In the genomic region with DNA sequence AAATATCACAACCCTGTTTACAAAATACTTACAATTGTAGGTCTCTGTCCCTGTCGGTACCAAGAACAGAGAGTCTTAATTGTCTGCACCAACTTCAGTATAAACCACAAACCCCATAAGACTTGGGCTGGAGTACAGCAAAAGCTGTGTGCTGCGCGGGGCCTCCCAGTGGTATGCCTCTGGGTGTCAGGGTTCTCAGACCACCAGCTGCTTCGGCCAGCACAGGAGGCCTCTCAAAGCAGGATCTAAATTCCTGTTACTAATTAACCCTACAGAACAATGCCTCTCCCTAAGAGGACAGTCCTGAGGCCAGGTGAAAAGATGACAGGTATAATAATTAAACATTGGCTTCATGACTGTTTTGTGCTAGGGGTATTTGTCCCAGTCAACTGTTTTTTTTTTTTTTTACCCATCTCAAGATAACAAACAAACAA, we compare ENCODE assay signal across 1 cellular context.
A peak's percentile ranks its signal among the peaks of the same experiment; 100 is the strongest.
TF ChIP-seq lines count a peak whose summit lies in the region.

No MANE protein-coding gene starts in this region.

TF ChIP-seq in HepG2, 621 proteins besides CTCF, POLR2A, EP300 and RAD21 (continued from another document and continues in another):
- TF ChIP-seq ZBTB3 (CRISPR knock-in tag; IDR thresholded peaks at IDR 0.05; ENCODE audit: borderline replicate concordance, low read depth): no peak
- TF ChIP-seq ZKSCAN8 (CRISPR knock-in tag; IDR thresholded peaks at IDR 0.05; ENCODE audit: borderline replicate concordance): no peak
- no peak for TF ChIP-seq MED13 (CRISPR knock-in tag; IDR thresholded peaks at IDR 0.05)
- TF ChIP-seq, protein P1, sequence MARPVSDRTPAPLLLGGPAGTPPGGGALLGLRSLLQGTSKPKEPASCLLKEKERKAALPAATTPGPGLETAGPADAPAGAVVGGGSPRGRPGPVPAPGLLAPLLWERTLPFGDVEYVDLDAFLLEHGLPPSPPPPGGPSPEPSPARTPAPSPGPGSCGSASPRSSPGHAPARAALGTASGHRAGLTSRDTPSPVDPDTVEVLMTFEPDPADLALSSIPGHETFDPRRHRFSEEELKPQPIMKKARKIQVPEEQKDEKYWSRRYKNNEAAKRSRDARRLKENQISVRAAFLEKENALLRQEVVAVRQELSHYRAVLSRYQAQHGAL (CRISPR knock-in tag; IDR thresholded peaks at IDR 0.05; ENCODE audit: not compliant biosample characterization): no peak
- TF ChIP-seq, protein P2, sequence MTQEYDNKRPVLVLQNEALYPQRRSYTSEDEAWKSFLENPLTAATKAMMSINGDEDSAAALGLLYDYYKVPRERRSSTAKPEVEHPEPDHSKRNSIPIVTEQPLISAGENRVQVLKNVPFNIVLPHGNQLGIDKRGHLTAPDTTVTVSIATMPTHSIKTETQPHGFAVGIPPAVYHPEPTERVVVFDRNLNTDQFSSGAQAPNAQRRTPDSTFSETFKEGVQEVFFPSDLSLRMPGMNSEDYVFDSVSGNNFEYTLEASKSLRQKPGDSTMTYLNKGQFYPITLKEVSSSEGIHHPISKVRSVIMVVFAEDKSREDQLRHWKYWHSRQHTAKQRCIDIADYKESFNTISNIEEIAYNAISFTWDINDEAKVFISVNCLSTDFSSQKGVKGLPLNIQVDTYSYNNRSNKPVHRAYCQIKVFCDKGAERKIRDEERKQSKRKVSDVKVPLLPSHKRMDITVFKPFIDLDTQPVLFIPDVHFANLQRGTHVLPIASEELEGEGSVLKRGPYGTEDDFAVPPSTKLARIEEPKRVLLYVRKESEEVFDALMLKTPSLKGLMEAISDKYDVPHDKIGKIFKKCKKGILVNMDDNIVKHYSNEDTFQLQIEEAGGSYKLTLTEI (CRISPR knock-in tag; conservative IDR thresholded peaks at IDR 0.05): no peak
- TF ChIP-seq, protein P3, sequence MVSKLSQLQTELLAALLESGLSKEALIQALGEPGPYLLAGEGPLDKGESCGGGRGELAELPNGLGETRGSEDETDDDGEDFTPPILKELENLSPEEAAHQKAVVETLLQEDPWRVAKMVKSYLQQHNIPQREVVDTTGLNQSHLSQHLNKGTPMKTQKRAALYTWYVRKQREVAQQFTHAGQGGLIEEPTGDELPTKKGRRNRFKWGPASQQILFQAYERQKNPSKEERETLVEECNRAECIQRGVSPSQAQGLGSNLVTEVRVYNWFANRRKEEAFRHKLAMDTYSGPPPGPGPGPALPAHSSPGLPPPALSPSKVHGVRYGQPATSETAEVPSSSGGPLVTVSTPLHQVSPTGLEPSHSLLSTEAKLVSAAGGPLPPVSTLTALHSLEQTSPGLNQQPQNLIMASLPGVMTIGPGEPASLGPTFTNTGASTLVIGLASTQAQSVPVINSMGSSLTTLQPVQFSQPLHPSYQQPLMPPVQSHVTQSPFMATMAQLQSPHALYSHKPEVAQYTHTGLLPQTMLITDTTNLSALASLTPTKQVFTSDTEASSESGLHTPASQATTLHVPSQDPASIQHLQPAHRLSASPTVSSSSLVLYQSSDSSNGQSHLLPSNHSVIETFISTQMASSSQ (IDR thresholded peaks at IDR 0.05; ENCODE audit: low read depth): peak; percentile 95
- TF ChIP-seq, protein P3 (CRISPR knock-in tag; IDR thresholded peaks at IDR 0.05; ENCODE audit: borderline replicate concordance): peak; percentile 97
- no peak for TF ChIP-seq RFX3 (CRISPR knock-in tag; IDR thresholded peaks at IDR 0.05)
- no peak for TF ChIP-seq ELF1 (CRISPR knock-in tag; IDR thresholded peaks at IDR 0.05)
- TF ChIP-seq, protein P4, sequence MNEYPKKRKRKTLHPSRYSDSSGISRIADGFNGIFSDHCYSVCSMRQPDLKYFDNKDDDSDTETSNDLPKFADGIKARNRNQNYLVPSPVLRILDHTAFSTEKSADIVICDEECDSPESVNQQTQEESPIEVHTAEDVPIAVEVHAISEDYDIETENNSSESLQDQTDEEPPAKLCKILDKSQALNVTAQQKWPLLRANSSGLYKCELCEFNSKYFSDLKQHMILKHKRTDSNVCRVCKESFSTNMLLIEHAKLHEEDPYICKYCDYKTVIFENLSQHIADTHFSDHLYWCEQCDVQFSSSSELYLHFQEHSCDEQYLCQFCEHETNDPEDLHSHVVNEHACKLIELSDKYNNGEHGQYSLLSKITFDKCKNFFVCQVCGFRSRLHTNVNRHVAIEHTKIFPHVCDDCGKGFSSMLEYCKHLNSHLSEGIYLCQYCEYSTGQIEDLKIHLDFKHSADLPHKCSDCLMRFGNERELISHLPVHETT (CRISPR knock-in tag; conservative IDR thresholded peaks at IDR 0.05): no peak
- TF ChIP-seq ZFP62 (CRISPR knock-in tag; IDR thresholded peaks at IDR 0.05): no peak
- no peak for TF ChIP-seq NFRKB (IDR thresholded peaks at IDR 0.05)
- TF ChIP-seq SP4 (CRISPR knock-in tag; IDR thresholded peaks at IDR 0.05): no peak
- TF ChIP-seq NCOA2 (CRISPR knock-in tag; IDR thresholded peaks at IDR 0.05): peak; percentile 43; the same call in 1 of the 2 replicates
- peak; percentile 70 for TF ChIP-seq ZMYM4 (CRISPR knock-in tag; IDR thresholded peaks at IDR 0.05)
- no peak for TF ChIP-seq ZNF674 (CRISPR knock-in tag; IDR thresholded peaks at IDR 0.05; ENCODE audit: low read depth)
- no peak for TF ChIP-seq RBM39 (IDR thresholded peaks at IDR 0.05; ENCODE audit: low read depth, low read length, poor library complexity, severe bottlenecking)
- peak; percentile 66; the same call in 1 of the 2 replicates for TF ChIP-seq ZNF292 (CRISPR knock-in tag; IDR thresholded peaks at IDR 0.05; ENCODE audit: borderline replicate concordance, low read depth)
- TF ChIP-seq, protein P5, sequence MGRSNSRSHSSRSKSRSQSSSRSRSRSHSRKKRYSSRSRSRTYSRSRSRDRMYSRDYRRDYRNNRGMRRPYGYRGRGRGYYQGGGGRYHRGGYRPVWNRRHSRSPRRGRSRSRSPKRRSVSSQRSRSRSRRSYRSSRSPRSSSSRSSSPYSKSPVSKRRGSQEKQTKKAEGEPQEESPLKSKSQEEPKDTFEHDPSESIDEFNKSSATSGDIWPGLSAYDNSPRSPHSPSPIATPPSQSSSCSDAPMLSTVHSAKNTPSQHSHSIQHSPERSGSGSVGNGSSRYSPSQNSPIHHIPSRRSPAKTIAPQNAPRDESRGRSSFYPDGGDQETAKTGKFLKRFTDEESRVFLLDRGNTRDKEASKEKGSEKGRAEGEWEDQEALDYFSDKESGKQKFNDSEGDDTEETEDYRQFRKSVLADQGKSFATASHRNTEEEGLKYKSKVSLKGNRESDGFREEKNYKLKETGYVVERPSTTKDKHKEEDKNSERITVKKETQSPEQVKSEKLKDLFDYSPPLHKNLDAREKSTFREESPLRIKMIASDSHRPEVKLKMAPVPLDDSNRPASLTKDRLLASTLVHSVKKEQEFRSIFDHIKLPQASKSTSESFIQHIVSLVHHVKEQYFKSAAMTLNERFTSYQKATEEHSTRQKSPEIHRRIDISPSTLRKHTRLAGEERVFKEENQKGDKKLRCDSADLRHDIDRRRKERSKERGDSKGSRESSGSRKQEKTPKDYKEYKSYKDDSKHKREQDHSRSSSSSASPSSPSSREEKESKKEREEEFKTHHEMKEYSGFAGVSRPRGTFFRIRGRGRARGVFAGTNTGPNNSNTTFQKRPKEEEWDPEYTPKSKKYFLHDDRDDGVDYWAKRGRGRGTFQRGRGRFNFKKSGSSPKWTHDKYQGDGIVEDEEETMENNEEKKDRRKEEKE (IDR thresholded peaks at IDR 0.05): no peak
- no peak for TF ChIP-seq THAP11 (CRISPR knock-in tag; IDR thresholded peaks at IDR 0.05)
- TF ChIP-seq ZNF572 (CRISPR knock-in tag; IDR thresholded peaks at IDR 0.05): no peak
- no peak for TF ChIP-seq ZFAT (CRISPR knock-in tag; conservative IDR thresholded peaks at IDR 0.05)
- peak; percentile 12; the same call in 1 of the 2 replicates for TF ChIP-seq HMG20A (CRISPR knock-in tag; IDR thresholded peaks at IDR 0.05; ENCODE audit: borderline replicate concordance)
- no peak for TF ChIP-seq ZNF460 (CRISPR knock-in tag; IDR thresholded peaks at IDR 0.05; ENCODE audit: borderline replicate concordance)
- TF ChIP-seq NFKBIZ (CRISPR knock-in tag; IDR thresholded peaks at IDR 0.05): no peak
- TF ChIP-seq, protein P6, sequence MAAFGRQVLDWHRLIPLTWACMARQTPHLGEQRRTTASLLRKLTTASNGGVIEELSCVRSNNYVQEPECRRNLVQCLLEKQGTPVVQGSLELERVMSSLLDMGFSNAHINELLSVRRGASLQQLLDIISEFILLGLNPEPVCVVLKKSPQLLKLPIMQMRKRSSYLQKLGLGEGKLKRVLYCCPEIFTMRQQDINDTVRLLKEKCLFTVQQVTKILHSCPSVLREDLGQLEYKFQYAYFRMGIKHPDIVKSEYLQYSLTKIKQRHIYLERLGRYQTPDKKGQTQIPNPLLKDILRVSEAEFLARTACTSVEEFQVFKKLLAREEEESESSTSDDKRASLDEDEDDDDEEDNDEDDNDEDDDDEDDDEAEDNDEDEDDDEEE (CRISPR knock-in tag; IDR thresholded peaks at IDR 0.05): no peak
- TF ChIP-seq, protein P7, sequence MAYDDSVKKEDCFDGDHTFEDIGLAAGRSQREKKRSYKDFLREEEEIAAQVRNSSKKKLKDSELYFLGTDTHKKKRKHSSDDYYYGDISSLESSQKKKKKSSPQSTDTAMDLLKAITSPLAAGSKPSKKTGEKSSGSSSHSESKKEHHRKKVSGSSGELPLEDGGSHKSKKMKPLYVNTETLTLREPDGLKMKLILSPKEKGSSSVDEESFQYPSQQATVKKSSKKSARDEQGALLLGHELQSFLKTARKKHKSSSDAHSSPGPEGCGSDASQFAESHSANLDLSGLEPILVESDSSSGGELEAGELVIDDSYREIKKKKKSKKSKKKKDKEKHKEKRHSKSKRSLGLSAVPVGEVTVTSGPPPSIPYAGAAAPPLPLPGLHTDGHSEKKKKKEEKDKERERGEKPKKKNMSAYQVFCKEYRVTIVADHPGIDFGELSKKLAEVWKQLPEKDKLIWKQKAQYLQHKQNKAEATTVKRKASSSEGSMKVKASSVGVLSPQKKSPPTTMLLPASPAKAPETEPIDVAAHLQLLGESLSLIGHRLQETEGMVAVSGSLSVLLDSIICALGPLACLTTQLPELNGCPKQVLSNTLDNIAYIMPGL (CRISPR knock-in tag; IDR thresholded peaks at IDR 0.05; ENCODE audit: borderline replicate concordance in 1 of 2, low read depth in 1 of 2): no peak
- no peak for TF ChIP-seq SKI (IDR thresholded peaks at IDR 0.05; ENCODE audit: partially characterized antibody)
- TF ChIP-seq, protein P8, sequence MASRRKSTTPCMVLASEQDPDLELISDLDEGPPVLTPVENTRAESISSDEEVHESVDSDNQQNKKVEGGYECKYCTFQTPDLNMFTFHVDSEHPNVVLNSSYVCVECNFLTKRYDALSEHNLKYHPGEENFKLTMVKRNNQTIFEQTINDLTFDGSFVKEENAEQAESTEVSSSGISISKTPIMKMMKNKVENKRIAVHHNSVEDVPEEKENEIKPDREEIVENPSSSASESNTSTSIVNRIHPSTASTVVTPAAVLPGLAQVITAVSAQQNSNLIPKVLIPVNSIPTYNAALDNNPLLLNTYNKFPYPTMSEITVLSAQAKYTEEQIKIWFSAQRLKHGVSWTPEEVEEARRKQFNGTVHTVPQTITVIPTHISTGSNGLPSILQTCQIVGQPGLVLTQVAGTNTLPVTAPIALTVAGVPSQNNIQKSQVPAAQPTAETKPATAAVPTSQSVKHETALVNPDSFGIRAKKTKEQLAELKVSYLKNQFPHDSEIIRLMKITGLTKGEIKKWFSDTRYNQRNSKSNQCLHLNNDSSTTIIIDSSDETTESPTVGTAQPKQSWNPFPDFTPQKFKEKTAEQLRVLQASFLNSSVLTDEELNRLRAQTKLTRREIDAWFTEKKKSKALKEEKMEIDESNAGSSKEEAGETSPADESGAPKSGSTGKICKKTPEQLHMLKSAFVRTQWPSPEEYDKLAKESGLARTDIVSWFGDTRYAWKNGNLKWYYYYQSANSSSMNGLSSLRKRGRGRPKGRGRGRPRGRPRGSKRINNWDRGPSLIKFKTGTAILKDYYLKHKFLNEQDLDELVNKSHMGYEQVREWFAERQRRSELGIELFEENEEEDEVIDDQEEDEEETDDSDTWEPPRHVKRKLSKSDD (CRISPR knock-in tag; IDR thresholded peaks at IDR 0.05; ENCODE audit: low read depth): no peak
- no peak for TF ChIP-seq NCOR1 (IDR thresholded peaks at IDR 0.05; ENCODE audit: borderline replicate concordance, low read length)
- no peak for TF ChIP-seq GLI4 (CRISPR knock-in tag; IDR thresholded peaks at IDR 0.05; ENCODE audit: borderline replicate concordance)
- TF ChIP-seq SIN3B (IDR thresholded peaks at IDR 0.05; ENCODE audit: low read length): no peak
- TF ChIP-seq, protein P9, sequence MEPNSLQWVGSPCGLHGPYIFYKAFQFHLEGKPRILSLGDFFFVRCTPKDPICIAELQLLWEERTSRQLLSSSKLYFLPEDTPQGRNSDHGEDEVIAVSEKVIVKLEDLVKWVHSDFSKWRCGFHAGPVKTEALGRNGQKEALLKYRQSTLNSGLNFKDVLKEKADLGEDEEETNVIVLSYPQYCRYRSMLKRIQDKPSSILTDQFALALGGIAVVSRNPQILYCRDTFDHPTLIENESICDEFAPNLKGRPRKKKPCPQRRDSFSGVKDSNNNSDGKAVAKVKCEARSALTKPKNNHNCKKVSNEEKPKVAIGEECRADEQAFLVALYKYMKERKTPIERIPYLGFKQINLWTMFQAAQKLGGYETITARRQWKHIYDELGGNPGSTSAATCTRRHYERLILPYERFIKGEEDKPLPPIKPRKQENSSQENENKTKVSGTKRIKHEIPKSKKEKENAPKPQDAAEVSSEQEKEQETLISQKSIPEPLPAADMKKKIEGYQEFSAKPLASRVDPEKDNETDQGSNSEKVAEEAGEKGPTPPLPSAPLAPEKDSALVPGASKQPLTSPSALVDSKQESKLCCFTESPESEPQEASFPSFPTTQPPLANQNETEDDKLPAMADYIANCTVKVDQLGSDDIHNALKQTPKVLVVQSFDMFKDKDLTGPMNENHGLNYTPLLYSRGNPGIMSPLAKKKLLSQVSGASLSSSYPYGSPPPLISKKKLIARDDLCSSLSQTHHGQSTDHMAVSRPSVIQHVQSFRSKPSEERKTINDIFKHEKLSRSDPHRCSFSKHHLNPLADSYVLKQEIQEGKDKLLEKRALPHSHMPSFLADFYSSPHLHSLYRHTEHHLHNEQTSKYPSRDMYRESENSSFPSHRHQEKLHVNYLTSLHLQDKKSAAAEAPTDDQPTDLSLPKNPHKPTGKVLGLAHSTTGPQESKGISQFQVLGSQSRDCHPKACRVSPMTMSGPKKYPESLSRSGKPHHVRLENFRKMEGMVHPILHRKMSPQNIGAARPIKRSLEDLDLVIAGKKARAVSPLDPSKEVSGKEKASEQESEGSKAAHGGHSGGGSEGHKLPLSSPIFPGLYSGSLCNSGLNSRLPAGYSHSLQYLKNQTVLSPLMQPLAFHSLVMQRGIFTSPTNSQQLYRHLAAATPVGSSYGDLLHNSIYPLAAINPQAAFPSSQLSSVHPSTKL (CRISPR knock-in tag; IDR thresholded peaks at IDR 0.05): peak; percentile 53
- no peak for TF ChIP-seq KLF13 (CRISPR knock-in tag; IDR thresholded peaks at IDR 0.05)
